27 cellular contexts compared by ENCODE assay signal in the genomic region with DNA sequence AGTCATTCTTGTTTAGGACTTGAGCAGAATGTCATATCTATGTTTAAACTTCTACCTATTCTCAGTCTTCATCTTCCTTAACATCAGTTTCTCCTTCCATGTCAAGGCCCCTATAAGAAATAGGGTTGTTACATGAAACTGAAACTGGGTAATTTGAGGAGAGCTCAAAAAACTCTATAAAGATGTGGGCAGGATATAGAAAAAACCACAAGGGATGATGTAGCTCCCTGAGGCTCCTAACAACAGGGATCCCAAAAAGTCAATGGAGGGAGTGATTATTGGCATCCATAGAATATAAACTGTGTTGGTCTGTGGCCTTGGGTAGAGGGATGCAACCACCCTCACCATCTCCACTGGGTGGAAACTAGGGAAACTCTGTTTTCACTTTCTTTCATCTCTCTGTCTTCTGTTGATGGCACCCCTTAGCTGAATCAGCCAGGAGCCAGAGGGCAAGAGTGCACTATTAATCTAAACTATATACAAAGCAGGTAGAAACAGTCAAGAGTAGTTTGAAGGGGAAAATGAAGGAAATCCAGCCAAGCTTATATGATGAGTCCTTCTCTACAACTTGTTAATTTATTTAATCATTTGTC. TPM values are rescaled to one million over a fixed set of nuclear protein-coding genes. Genes with fewer than 3 reads are reported as not detected.
DNase-seq lines count a peak whose midpoint lies in the region; ATAC-seq, FAIRE-seq and TF ChIP-seq lines count a peak whose summit lies in the region.
"Had no signal": no experiment of that assay in that cellular context is flagged by ENCODE, and none has a peak within 500 bp of the region (broad histone marks: within the 10 kb centered on the region; RNA-seq: fewer than 3 reads in every experiment).

No MANE protein-coding gene starts in this region.

- H3K27me3 ChIP-seq in gastrocnemius medialis (no peaks in the 10 kb centered on the region), osteoblast (ENCODE audit: insufficient read depth, low read length) (no peaks in the 10 kb centered on the region)
- H3K27me3 ChIP-seq: SJCRH30 had no signal

- peaks cover 8% of the 10 kb centered on the region for H3K4me1 Mint-ChIP-seq in activated CD4-positive, alpha-beta T cell treated with anti-CD3 and anti-CD28 coated beads for 36 hours

- H3K79me2 ChIP-seq in osteoblast (ENCODE audit: insufficient read depth, low read length) = no peaks in the 10 kb centered on the region

- FAIRE-seq in GM19239 (lab: Jason Lieb, UNC) = peak; percentile 59

- no peak overlapping the region for H3K27ac Mint-ChIP-seq in activated CD4-positive, alpha-beta T cell treated with anti-CD3 and anti-CD28 coated beads for 36 hours
- H3K27ac Mint-ChIP-seq: IgD-negative memory B cell had no signal

- H3K4me3 ChIP-seq in gastrocnemius medialis (no peak overlapping the region), osteoblast (ENCODE audit: insufficient read depth, low read length) (no peak overlapping the region)
- H3K4me3 ChIP-seq: GM23248, SJCRH30 had no signal

- DNase-seq in activated CD4-positive, alpha-beta T cell treated with anti-CD3 and anti-CD28 coated beads for 36 hours = no peak
- no peak for DNase-seq in activated CD4-positive, alpha-beta T cell treated with anti-CD3 and anti-CD28 coated beads for 1 hour
- DNase-seq in GM19239 (ENCODE audit: insufficient read length, low spot score) = no peak
- peak; percentile 86 for DNase-seq in RPMI7951 (ENCODE audit: low read depth)
- no peak for DNase-seq in gastrocnemius medialis
- DNase-seq in medulla oblongata (ENCODE audit: extremely low spot score) = no peak
- DNase-seq in putamen (ENCODE audit: low spot score) = no peak
- no peak for DNase-seq in osteoblast (ENCODE audit: insufficient read length, low spot score, missing footprints)
- DNase-seq: ACHN, BE2C, DMS153, GM23248, H7, NCI-H1092, NCI-H1417 treated with DMSO at 0.1 percent for 48 hours, NCI-H1694 treated with DMSO at 0.1 percent for 48 hours, NCI-H2081, NCI-H226, NCI-H510A, NCI-H69, SJCRH30 had no signal

- no peak for TF ChIP-seq CTCF in gastrocnemius medialis (IDR thresholded peaks at IDR 0.05 in 4 of 5, conservative IDR thresholded peaks at IDR 0.05 in 1 of 5)
- no peak for TF ChIP-seq CTCF in osteoblast (IDR thresholded peaks at IDR 0.05; ENCODE audit: extremely low read depth, low read depth, low read length)

- H3K36me3 ChIP-seq in gastrocnemius medialis = no peaks in the 10 kb centered on the region
- no peaks in the 10 kb centered on the region for H3K36me3 ChIP-seq in osteoblast (ENCODE audit: insufficient read depth, low read length)
- H3K36me3 ChIP-seq: BE2C, SJCRH30 had no signal

- no peaks in the 10 kb centered on the region for H4K20me1 ChIP-seq in osteoblast (ENCODE audit: insufficient read depth, low read length)

- no peak overlapping the region for H3K4me3 Mint-ChIP-seq in activated CD4-positive, alpha-beta T cell treated with anti-CD3 and anti-CD28 coated beads for 36 hours
- H3K4me3 Mint-ChIP-seq: IgD-negative memory B cell had no signal

- H3K9me3 ChIP-seq in gastrocnemius medialis (no peaks in the 10 kb centered on the region), osteoblast (ENCODE audit: low read depth, low read length) (no peaks in the 10 kb centered on the region)
- H3K9me3 ChIP-seq: BE2C, SJCRH30 had no signal

- peak; percentile 19 for ATAC-seq in activated CD4-positive, alpha-beta T cell treated with anti-CD3 and anti-CD28 coated beads for 36 hours
- ATAC-seq in gastrocnemius medialis = no peak
- ATAC-seq: Right ventricle myocardium inferior, SK-N-SH treated with all-trans-retinoic acid at 6 μM for 48 hours had no signal

- H3K9me3 Mint-ChIP-seq in activated CD4-positive, alpha-beta T cell treated with anti-CD3 and anti-CD28 coated beads for 36 hours (ENCODE audit: low read depth) = no peaks in the 10 kb centered on the region
- H3K9me3 Mint-ChIP-seq: IgD-negative memory B cell had no signal

- H3K36me3 Mint-ChIP-seq in activated CD4-positive, alpha-beta T cell treated with anti-CD3 and anti-CD28 coated beads for 36 hours (ENCODE audit: low read depth) = no peaks in the 10 kb centered on the region
- H3K36me3 Mint-ChIP-seq: IgD-negative memory B cell had no signal

- no peak overlapping the region for H2AFZ ChIP-seq in osteoblast (ENCODE audit: low read length)
- H2AFZ ChIP-seq: GM23248 had no signal

- H3K27me3 Mint-ChIP-seq in activated CD4-positive, alpha-beta T cell treated with anti-CD3 and anti-CD28 coated beads for 36 hours = peaks cover 2% of the 10 kb centered on the region

- H3K27ac ChIP-seq in gastrocnemius medialis (peak overlapping the region in 3 of 4 donors; percentile 98 to 99 (median 98)), osteoblast (ENCODE audit: low read depth, low read length) (no peak overlapping the region)
- H3K27ac ChIP-seq: 22Rv1, GM23248, KMS-11, SJCRH30 had no signal

- peaks cover 27 to 38% of the 10 kb centered on the region in 2 donors for H3K4me1 ChIP-seq in gastrocnemius medialis
- H3K4me1 ChIP-seq in osteoblast (ENCODE audit: insufficient read depth, low read length) = no peaks in the 10 kb centered on the region
- H3K4me1 ChIP-seq: BE2C, SJCRH30 had no signal

- CTCF ChIA-PET in activated CD4-positive, alpha-beta T cell treated with anti-CD3 and anti-CD28 coated beads for 36 hours (lab: Charles Lee) = interaction anchor here (0.7 to 1.1 kb wide), 2 partner anchors 12 to 41 kb away, joined by 3 read pairs; no protein-coding TSS in a partner anchor

- intact Hi-C loops in activated CD4-positive, alpha-beta T cell treated with anti-CD3 and anti-CD28 coated beads for 36 hours (cut with DNase I, micrococcal nuclease) = no loop called here
- intact Hi-C loops in gastrocnemius medialis (cut with DNase I; ENCODE audit: low total_unique reads) = loop anchor here (5.0 kb wide), 3 partner anchors 68 to 317 kb away; a partner anchor contains a TSS

- POLR2A ChIA-PET in activated CD4-positive, alpha-beta T cell treated with anti-CD3 and anti-CD28 coated beads for 36 hours (lab: Charles Lee) = no interaction called here

- in situ Hi-C loops in gastrocnemius medialis (cut with MboI; ENCODE audit: low sequenced_read_pairs in 4 of 4) = no loop called here

- TF ChIP-seq POLR2A in gastrocnemius medialis (IDR thresholded peaks at IDR 0.05) = no peak

- H3K4me2 ChIP-seq in osteoblast (ENCODE audit: insufficient read depth, low read length) = no peak overlapping the region
- H3K4me2 ChIP-seq: KMS-11 had no signal

RNA-seq across cellular contexts. Expression of a gene that starts 27.6 kb away (rescaled TPM):
- total RNA-seq in activated CD4-positive, alpha-beta T cell treated with anti-CD3 and anti-CD28 coated beads for 36 hours = not detected
- 1.4 TPM in 2 replicates for total RNA-seq in RPMI7951 (2014; rRNA removed; shearing (Covaris generic))
- total RNA-seq in gastrocnemius medialis (10 to 100 TPM; 30.6 to 68.3 (median 43.6) TPM), osteoblast (under 0.01 TPM in 1 of 2 replicates, not detected in the other)
- total RNA-seq: G401, GM23248, H7 had no signal

RNA-seq across cellular contexts. Expression of a gene that starts 55.4 kb away (rescaled TPM):
- under 1 TPM; 0.16 to 0.25 TPM for total RNA-seq in activated CD4-positive, alpha-beta T cell treated with anti-CD3 and anti-CD28 coated beads for 36 hours
- under 0.01 and 0.39 TPM in 2 replicates for total RNA-seq in RPMI7951 (2014; rRNA removed; shearing (Covaris generic))
- total RNA-seq in gastrocnemius medialis = under 1 TPM in 3 of 4 donors, not detected in 1; 0.33 to 0.63 (median 0.59) TPM
- 0.29 TPM in 1 of 2 replicates, not detected in the other for total RNA-seq in osteoblast
- total RNA-seq: G401, GM23248 had no signal

Comparison
In these comparisons a context has a peak if more than half of its experiments do, and no peak if none do; other contexts are left out.
1. RNA of a gene that starts 27.6 kb away (total RNA-seq): 30.6 to 68.3 TPM in gastrocnemius medialis; 1.4 TPM in RPMI7951, not detected in activated CD4-positive, alpha-beta T cell treated with anti-CD3 and anti-CD28 coated beads for 36 hours and under 0.01 TPM in osteoblast; every median in the first group is over 10 times any median in the second.